In the genomic region with DNA sequence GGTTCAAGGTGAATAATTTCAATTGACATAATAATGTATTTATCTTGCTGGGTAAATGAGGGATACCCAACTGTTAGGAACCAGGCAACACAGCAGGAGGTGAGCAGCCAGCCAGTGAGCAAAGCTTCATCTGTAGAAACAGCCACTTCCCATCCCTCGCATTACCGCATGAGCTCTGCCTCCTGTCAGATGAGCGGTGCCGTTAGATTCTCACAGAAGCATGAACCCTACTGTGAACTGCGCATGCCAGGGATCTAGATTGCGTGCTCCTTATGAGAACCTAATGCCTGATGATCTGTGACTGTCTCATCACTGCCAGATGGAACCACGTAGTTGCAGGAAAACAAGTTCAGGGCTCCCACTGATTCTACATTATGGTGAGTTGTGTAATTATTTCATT, we compare ENCODE assay signal across 3 cellular contexts. TPM values are rescaled to one million over a fixed set of nuclear protein-coding genes. Genes with fewer than 3 reads are reported as not detected.
"Had no signal": no experiment of that assay in that cellular context is flagged by ENCODE, and none has a peak within 500 bp of the region (broad histone marks: within the 10 kb centered on the region; RNA-seq: fewer than 3 reads in every experiment).

No MANE protein-coding gene starts in this region.

RNA-seq across cellular contexts. Expression of a gene that starts 9.1 kb away (rescaled TPM):
- total RNA-seq: dermis microvascular lymphatic vessel endothelial cell, fibroblast of lung, glomerular endothelial cell had no signal
